In genomic region chr3:71130516-71131384, GRCh38 we compare ENCODE assay signal across 8 cellular contexts.
DNase-seq lines count a peak whose midpoint lies in the region; ATAC-seq and TF ChIP-seq lines count a peak whose summit lies in the region.

No MANE protein-coding gene starts in this region.

- peaks cover 89% of the 10 kb centered on the region for H3K4me1 Mint-ChIP-seq in chondrocyte (ENCODE audit: low read depth)

- peak; percentile 67 for DNase-seq in CD1c-positive myeloid dendritic cell (ENCODE audit: extremely low spot score)
- DNase-seq in NAMALWA (ENCODE audit: low spot score): peak; percentile 78
- no peak for DNase-seq in chondrocyte (ENCODE audit: low spot score)
- DNase-seq in left colon: peak; percentile 77 to 78
- peak; percentile 57 for DNase-seq in stimulated activated CD4-positive, alpha-beta T cell treated with anti-CD3 and anti-CD28 coated beads, Interleukin-2, amount 100 ng/mL, for 4 hours (ENCODE audit: low read depth)
- DNase-seq in cerebellar nuclear complex (lab: John Stamatoyannopoulos, UW): no peak

- no peaks in the 10 kb centered on the region for H3K27me3 Mint-ChIP-seq in chondrocyte (ENCODE audit: low read depth)

- intact Hi-C loops in left colon (cut with DNase I, micrococcal nuclease): loop anchor here in 1 of 2 donors (10.0 kb wide), 1 partner anchor 114 kb away; no protein-coding TSS in a partner anchor

- peak overlapping the region; percentile 96 for H3K27ac Mint-ChIP-seq in chondrocyte (ENCODE audit: unreplicated experiment)

- TF ChIP-seq CTCF in chondrocyte (IDR thresholded peaks at IDR 0.05): no peak

- H3K4me3 Mint-ChIP-seq in chondrocyte (ENCODE audit: unreplicated experiment): peak overlapping the region; percentile 79

- no peaks in the 10 kb centered on the region for H3K36me3 Mint-ChIP-seq in chondrocyte (ENCODE audit: low read depth)

- peak; percentile 71 for ATAC-seq in GM21529 (IDR thresholded peaks at IDR 0.05; ENCODE audit: unreplicated experiment)
- ATAC-seq in activated CD4-positive, CD25-positive, alpha-beta regulatory T cell treated with anti-CD3 and anti-CD28 coated beads, Interleukin-2, amount 50 U/mL, for 24 hours: peak; percentile 50 to 51
- peak; percentile 61 for ATAC-seq in left colon

- no peaks in the 10 kb centered on the region for H3K9me3 Mint-ChIP-seq in chondrocyte (ENCODE audit: low read depth)

Comparison
In these comparisons a context has a peak if more than half of its experiments do, and no peak if none do; other contexts are left out.
1. DNase-seq: peak in CD1c-positive myeloid dendritic cell (single experiment), NAMALWA (single experiment), left colon (2 of 2) and stimulated activated CD4-positive, alpha-beta T cell treated with anti-CD3 and anti-CD28 coated beads, Interleukin-2, amount 100 ng/mL, for 4 hours (single experiment); none in chondrocyte (single experiment) and cerebellar nuclear complex (0 of 2).
2. Peak in every context shown above with its lines, with median percentiles within 50 percentile points of each other: ATAC-seq.